Comparison of ENCODE assay signal across 10 cellular contexts in genomic region chr11:128508785-128509518, GRCh38.
DNase-seq lines count a peak whose midpoint lies in the region; ATAC-seq, FAIRE-seq and TF ChIP-seq lines count a peak whose summit lies in the region.
"Had no signal": no experiment of that assay in that cellular context is flagged by ENCODE, and none has a peak within 500 bp of the region (broad histone marks: within the 10 kb centered on the region; RNA-seq: fewer than 3 reads in every experiment).

No MANE protein-coding gene starts in this region.

- WGBS in liver = 65% methylated on average over 7 of the region's 7 CpGs
- WGBS in HepG2 (ENCODE audit: low lambda C conversion rate) = 30% methylated on average over 7 of the region's 7 CpGs
- WGBS in urinary bladder = 71% methylated on average over 7 of the region's 7 CpGs

- H3K9ac ChIP-seq in liver (ENCODE audit: low read depth in 1 of 2, low read length in 2 of 2) (no peak overlapping the region), HepG2 (ENCODE audit: insufficient read depth, low read depth, low read length) (no peak overlapping the region)

- no peak overlapping the region for H2AFZ ChIP-seq in HepG2 (ENCODE audit: low read length)

- in situ Hi-C loops in HepG2 (cut with HindIII; ENCODE audit: extremely low pct_ligation_motif_present, low pct_unique_long_range_greater_than_20kb) = no loop called here

- no TSS peak for BruUV-seq in HepG2 (replicated peaks; lab: Mats Ljungman, UMichigan)

- intact Hi-C loops in HepG2 (cut with micrococcal nuclease; ENCODE audit: unreplicated experiment) = no loop called here
- intact Hi-C loops in activated T-helper 2 cell treated with anti-CD3 and anti-CD28 coated beads, Interferon-gamma antibody, Interleukin-2, Interleukin-4, amounts not matched to agents 10 μg/mL and 5 μg/mL and 100 μg/mL, durations not matched to agents 14 hours and 24 hours and 36 hours (cut with micrococcal nuclease) = loop anchor here (1.0 to 5.0 kb wide), 2 partner anchors 10 to 37 kb away; no protein-coding TSS in a partner anchor

- H3K4me2 ChIP-seq in HepG2 (ENCODE audit: low read depth, low read length) = no peak overlapping the region

- no peak for TF ChIP-seq RAD21 in liver (IDR thresholded peaks at IDR 0.05)
- no peak for TF ChIP-seq RAD21 in HepG2 (CRISPR knock-in tag; IDR thresholded peaks at IDR 0.05)

- no peaks in the 10 kb centered on the region for H3K9me3 Mint-ChIP-seq in activated T-helper 2 cell treated with anti-CD3 and anti-CD28 coated beads, Interferon-gamma antibody, Interleukin-2, Interleukin-4, amounts not matched to agents 10 μg/mL and 5 μg/mL and 100 μg/mL, durations not matched to agents 14 hours and 24 hours and 36 hours

- FAIRE-seq in HepG2 (lab: Jason Lieb, UNC) (no peak), islet of Langerhans (lab: Jason Lieb, UNC) (peak; percentile 77)
- FAIRE-seq: urothelium cell line had no signal

- H3K4me3 Mint-ChIP-seq in activated T-helper 2 cell treated with anti-CD3 and anti-CD28 coated beads, Interferon-gamma antibody, Interleukin-2, Interleukin-4, amounts not matched to agents 10 μg/mL and 5 μg/mL and 100 μg/mL, durations not matched to agents 14 hours and 24 hours and 36 hours (ENCODE audit: low read depth) = peak overlapping the region; percentile 79

- peaks cover 95% of the 10 kb centered on the region for H3K36me3 Mint-ChIP-seq in activated T-helper 2 cell treated with anti-CD3 and anti-CD28 coated beads, Interferon-gamma antibody, Interleukin-2, Interleukin-4, amounts not matched to agents 10 μg/mL and 5 μg/mL and 100 μg/mL, durations not matched to agents 14 hours and 24 hours and 36 hours (ENCODE audit: low read depth)

- peaks cover 96% of the 10 kb centered on the region for H3K4me1 Mint-ChIP-seq in activated T-helper 2 cell treated with anti-CD3 and anti-CD28 coated beads, Interferon-gamma antibody, Interleukin-2, Interleukin-4, amounts not matched to agents 10 μg/mL and 5 μg/mL and 100 μg/mL, durations not matched to agents 14 hours and 24 hours and 36 hours (ENCODE audit: low read depth)

- peak overlapping the region; percentile 74 for H3K27ac Mint-ChIP-seq in activated T-helper 2 cell treated with anti-CD3 and anti-CD28 coated beads, Interferon-gamma antibody, Interleukin-2, Interleukin-4, amounts not matched to agents 10 μg/mL and 5 μg/mL and 100 μg/mL, durations not matched to agents 14 hours and 24 hours and 36 hours

- H3K27ac ChIP-seq in liver (ENCODE audit: low read depth in 1 of 2, low read length in 2 of 2) (peak overlapping the region; percentile 19 to 47), HepG2 (ENCODE audit: extremely low read length, insufficient read depth, low read length) (no peak overlapping the region), urinary bladder (ENCODE audit: low read depth) (peak overlapping the region; percentile 76)

- ATAC-seq in HepG2 = no peak

- TF ChIP-seq EP300 in HepG2 (IDR thresholded peaks at IDR 0.05; ENCODE audit: low read depth in 2 of 2, low read length in 2 of 2) = no peak
- no peak for TF ChIP-seq EP300 in HepG2 (CRISPR knock-in tag; IDR thresholded peaks at IDR 0.05; ENCODE audit: borderline replicate concordance)

- H3K9me3 ChIP-seq in liver (ENCODE audit: control insufficient read depth in 4 of 4, low read length in 3 of 4) = no peaks in the 10 kb centered on the region
- no peaks in the 10 kb centered on the region for H3K9me3 ChIP-seq in HepG2 (ENCODE audit: low read length)

- H3K27me3 Mint-ChIP-seq in activated T-helper 2 cell treated with anti-CD3 and anti-CD28 coated beads, Interferon-gamma antibody, Interleukin-2, Interleukin-4, amounts not matched to agents 10 μg/mL and 5 μg/mL and 100 μg/mL, durations not matched to agents 14 hours and 24 hours and 36 hours (ENCODE audit: low read depth) = no peaks in the 10 kb centered on the region

- H3K79me2 ChIP-seq in HepG2 (ENCODE audit: insufficient read depth, low read length) = no peaks in the 10 kb centered on the region

- POLR2A ChIA-PET in HepG2 (lab: Yijun Ruan, JAX) = no interaction called here

- H3K36me3 ChIP-seq in liver (ENCODE audit: control insufficient read depth in 4 of 4, insufficient read depth in 3 of 4, low read depth in 1 of 4, low read length in 3 of 4) (no peaks in the 10 kb centered on the region), HepG2 (replicated peaks in 1 of 2; ENCODE audit: control insufficient read depth in 1 of 2, insufficient read depth in 2 of 2, low read length in 2 of 2) (no peaks in the 10 kb centered on the region), urinary bladder (ENCODE audit: insufficient read depth) (no peaks in the 10 kb centered on the region)

- no peaks in the 10 kb centered on the region for H4K20me1 ChIP-seq in HepG2 (ENCODE audit: insufficient read depth, low read length)

- H3K4me3 ChIP-seq in liver (ENCODE audit: low read depth in 1 of 3, low read length in 3 of 3) (no peak overlapping the region), HepG2 (replicated peaks in 1 of 3; ENCODE audit: insufficient read depth in 1 of 3, low read depth in 2 of 3, low read length in 3 of 3) (no peak overlapping the region), urinary bladder (ENCODE audit: low read depth, low read length) (no peak overlapping the region)

- TF ChIP-seq POLR2A in HepG2 (IDR thresholded peaks at IDR 0.05; ENCODE audit: insufficient read depth in 1 of 2, low read depth in 2 of 2, low read length in 2 of 2) = no peak

- no peak for TF ChIP-seq CTCF in liver (IDR thresholded peaks at IDR 0.05; ENCODE audit: low read depth, low read length, missing input control)
- TF ChIP-seq CTCF in HepG2 (CRISPR knock-in tag; IDR thresholded peaks at IDR 0.05) = no peak

- H3K27me3 ChIP-seq in liver (ENCODE audit: control insufficient read depth in 4 of 4, insufficient read depth in 4 of 4, low read length in 3 of 4) (no peaks in the 10 kb centered on the region), HepG2 (ENCODE audit: control insufficient read depth in 1 of 2, insufficient read depth in 2 of 2, low read length in 2 of 2) (peaks cover 0 to 3% of the 10 kb centered on the region in 2 experiments; a peak in 1 of 5 replicates)

- H3K4me1 ChIP-seq in liver (ENCODE audit: control insufficient read depth in 4 of 4, insufficient read depth in 4 of 4, low read length in 3 of 4) = peaks cover 0 to 11% (median 0%) of the 10 kb centered on the region in 4 donors
- no peaks in the 10 kb centered on the region for H3K4me1 ChIP-seq in HepG2 (ENCODE audit: insufficient read depth, low read length)
- H3K4me1 ChIP-seq in urinary bladder (ENCODE audit: insufficient read depth) = peaks cover 6% of the 10 kb centered on the region

- CTCF ChIA-PET in HepG2 (lab: Yijun Ruan, JAX; ENCODE audit: low intra/inter-chr PET ratio, low total read pairs) = no interaction called here

- DNase-seq in HepG2 (ENCODE audit: low spot score) = no peak
- no peak for DNase-seq in activated T-helper 2 cell treated with anti-CD3 and anti-CD28 coated beads, Interferon-gamma antibody, Interleukin-2, Interleukin-4, amounts not matched to agents 10 μg/mL and 5 μg/mL and 100 μg/mL, durations not matched to agents 14 hours and 24 hours and 36 hours (ENCODE audit: low spot score)
- no peak for DNase-seq in SHP77 treated with DMSO at 0.1 percent for 48 hours (lab: John Stamatoyannopoulos, UW)
- DNase-seq in hippocampal formation (lab: John Stamatoyannopoulos, UW) = no peak
- no peak for DNase-seq in activated effector memory CD4-positive, alpha-beta T cell treated with Interleukin-2 at 50 U/mL for 16 hours
- DNase-seq: MV-4-11 had no signal

TF ChIP-seq in liver, 16 proteins besides CTCF, POLR2A, EP300 and RAD21 (continues in another document):
- TF ChIP-seq NR2F2 (IDR thresholded peaks at IDR 0.05) (no peak), GABPA (IDR thresholded peaks at IDR 0.05 in 1 of 2, conservative IDR thresholded peaks at IDR 0.05 in 1 of 2) (no peak), SP1 (IDR thresholded peaks at IDR 0.05) (no peak), FOXA1 (IDR thresholded peaks at IDR 0.05) (no peak), EGR1 (IDR thresholded peaks at IDR 0.05; ENCODE audit: low read depth in 2 of 2) (no peak), JUND (IDR thresholded peaks at IDR 0.05) (no peak)
- TF ChIP-seq, protein P1, sequence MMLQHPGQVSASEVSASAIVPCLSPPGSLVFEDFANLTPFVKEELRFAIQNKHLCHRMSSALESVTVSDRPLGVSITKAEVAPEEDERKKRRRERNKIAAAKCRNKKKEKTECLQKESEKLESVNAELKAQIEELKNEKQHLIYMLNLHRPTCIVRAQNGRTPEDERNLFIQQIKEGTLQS (IDR thresholded peaks at IDR 0.05) = no peak

TF ChIP-seq in HepG2, 621 proteins besides CTCF, POLR2A, EP300 and RAD21 (continues in another document):
- TF ChIP-seq HNF1B (CRISPR knock-in tag; IDR thresholded peaks at IDR 0.05) (no peak), ARHGAP35 (CRISPR knock-in tag; IDR thresholded peaks at IDR 0.05; ENCODE audit: borderline replicate concordance) (no peak), NCOA2 (CRISPR knock-in tag; IDR thresholded peaks at IDR 0.05) (no peak), ZNF331 (CRISPR knock-in tag; IDR thresholded peaks at IDR 0.05) (no peak), KMT2B (CRISPR knock-in tag; IDR thresholded peaks at IDR 0.05) (no peak), BRD4 (CRISPR knock-in tag; IDR thresholded peaks at IDR 0.05) (no peak), U2AF2 (IDR thresholded peaks at IDR 0.05; ENCODE audit: low read depth, low read length) (no peak), ZBTB42 (CRISPR knock-in tag; IDR thresholded peaks at IDR 0.05) (no peak)
- TF ChIP-seq, protein P2, sequence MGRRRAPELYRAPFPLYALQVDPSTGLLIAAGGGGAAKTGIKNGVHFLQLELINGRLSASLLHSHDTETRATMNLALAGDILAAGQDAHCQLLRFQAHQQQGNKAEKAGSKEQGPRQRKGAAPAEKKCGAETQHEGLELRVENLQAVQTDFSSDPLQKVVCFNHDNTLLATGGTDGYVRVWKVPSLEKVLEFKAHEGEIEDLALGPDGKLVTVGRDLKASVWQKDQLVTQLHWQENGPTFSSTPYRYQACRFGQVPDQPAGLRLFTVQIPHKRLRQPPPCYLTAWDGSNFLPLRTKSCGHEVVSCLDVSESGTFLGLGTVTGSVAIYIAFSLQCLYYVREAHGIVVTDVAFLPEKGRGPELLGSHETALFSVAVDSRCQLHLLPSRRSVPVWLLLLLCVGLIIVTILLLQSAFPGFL (CRISPR knock-in tag; IDR thresholded peaks at IDR 0.05) = no peak
